ENCODE assay signal across 1 cellular context in the genomic region with DNA sequence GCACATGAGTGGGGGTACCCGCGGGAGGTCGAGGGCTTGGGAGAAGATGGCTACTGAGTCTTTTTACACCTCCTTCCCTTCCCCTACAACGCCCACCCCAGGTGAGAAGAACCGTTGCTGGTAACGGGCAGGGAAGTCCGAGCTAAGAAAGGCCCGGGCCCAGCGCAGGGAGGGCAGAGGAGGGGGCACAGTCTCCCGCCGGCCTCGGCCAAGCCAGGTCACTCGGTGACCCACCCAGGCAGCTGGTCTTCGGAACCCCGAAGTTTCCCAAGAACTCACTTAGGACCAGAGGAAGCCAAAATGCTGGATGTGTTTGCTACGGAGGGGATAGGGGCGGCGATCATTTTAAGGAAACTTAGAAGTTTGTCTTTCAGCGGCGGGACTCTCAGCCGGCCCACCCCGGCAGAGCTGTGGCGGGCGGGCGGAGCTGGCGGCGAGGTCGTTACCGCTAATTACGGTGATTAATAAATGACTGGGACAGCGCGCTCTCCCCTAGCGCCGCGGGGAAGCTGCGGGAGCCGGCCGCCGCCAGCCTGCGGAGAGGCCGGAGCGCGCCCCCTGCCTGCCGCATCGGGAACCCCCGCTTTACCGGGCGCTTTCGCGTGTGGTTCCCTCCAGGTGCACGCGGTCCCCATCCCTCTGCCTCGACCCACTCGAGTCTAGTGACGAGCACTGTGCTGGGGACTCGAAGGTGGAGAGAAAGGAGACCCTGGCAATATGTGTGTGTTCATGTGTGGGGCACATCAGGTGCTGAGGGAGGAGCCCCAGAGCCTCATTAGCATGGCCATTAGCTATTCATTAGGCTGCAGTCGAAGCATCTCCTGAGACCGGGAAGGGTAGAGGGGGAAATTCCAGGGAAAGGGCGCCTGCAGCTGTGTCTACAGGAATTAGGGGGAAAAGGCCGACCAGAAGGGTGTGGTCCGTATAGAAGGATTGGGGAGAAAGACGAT.
TF ChIP-seq lines count a peak whose summit lies in the region.

No MANE protein-coding gene starts in this region.

TF ChIP-seq in K562, 482 proteins besides CTCF, POLR2A, EP300 and RAD21 (continued from another document):
- TF ChIP-seq, protein P1, sequence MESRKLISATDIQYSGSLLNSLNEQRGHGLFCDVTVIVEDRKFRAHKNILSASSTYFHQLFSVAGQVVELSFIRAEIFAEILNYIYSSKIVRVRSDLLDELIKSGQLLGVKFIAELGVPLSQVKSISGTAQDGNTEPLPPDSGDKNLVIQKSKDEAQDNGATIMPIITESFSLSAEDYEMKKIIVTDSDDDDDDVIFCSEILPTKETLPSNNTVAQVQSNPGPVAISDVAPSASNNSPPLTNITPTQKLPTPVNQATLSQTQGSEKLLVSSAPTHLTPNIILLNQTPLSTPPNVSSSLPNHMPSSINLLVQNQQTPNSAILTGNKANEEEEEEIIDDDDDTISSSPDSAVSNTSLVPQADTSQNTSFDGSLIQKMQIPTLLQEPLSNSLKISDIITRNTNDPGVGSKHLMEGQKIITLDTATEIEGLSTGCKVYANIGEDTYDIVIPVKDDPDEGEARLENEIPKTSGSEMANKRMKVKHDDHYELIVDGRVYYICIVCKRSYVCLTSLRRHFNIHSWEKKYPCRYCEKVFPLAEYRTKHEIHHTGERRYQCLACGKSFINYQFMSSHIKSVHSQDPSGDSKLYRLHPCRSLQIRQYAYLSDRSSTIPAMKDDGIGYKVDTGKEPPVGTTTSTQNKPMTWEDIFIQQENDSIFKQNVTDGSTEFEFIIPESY (CRISPR knock-in tag; IDR thresholded peaks at IDR 0.05) = peak; percentile 64; the same call in 1 of the 2 replicates
- TF ChIP-seq, protein P2, sequence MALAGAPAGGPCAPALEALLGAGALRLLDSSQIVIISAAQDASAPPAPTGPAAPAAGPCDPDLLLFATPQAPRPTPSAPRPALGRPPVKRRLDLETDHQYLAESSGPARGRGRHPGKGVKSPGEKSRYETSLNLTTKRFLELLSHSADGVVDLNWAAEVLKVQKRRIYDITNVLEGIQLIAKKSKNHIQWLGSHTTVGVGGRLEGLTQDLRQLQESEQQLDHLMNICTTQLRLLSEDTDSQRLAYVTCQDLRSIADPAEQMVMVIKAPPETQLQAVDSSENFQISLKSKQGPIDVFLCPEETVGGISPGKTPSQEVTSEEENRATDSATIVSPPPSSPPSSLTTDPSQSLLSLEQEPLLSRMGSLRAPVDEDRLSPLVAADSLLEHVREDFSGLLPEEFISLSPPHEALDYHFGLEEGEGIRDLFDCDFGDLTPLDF (CRISPR knock-in tag; IDR thresholded peaks at IDR 0.05) = 0 out of 2 replicates have a peak, but pooled peaks have one; percentile 23
- TF ChIP-seq, protein P3, sequence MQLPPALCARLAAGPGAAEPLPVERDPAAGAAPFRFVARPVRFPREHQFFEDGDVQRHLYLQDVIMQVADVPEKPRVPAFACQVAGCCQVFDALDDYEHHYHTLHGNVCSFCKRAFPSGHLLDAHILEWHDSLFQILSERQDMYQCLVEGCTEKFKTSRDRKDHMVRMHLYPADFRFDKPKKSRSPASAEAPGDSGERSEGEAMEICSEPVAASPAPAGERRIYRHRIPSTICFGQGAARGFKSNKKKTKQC (CRISPR knock-in tag; IDR thresholded peaks at IDR 0.05) = peak; percentile 79; the same call in 1 of the 2 replicates
- TF ChIP-seq, protein P4, sequence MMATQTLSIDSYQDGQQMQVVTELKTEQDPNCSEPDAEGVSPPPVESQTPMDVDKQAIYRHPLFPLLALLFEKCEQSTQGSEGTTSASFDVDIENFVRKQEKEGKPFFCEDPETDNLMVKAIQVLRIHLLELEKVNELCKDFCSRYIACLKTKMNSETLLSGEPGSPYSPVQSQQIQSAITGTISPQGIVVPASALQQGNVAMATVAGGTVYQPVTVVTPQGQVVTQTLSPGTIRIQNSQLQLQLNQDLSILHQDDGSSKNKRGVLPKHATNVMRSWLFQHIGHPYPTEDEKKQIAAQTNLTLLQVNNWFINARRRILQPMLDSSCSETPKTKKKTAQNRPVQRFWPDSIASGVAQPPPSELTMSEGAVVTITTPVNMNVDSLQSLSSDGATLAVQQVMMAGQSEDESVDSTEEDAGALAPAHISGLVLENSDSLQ (IDR thresholded peaks at IDR 0.05) = no peak
- TF ChIP-seq, protein P5, sequence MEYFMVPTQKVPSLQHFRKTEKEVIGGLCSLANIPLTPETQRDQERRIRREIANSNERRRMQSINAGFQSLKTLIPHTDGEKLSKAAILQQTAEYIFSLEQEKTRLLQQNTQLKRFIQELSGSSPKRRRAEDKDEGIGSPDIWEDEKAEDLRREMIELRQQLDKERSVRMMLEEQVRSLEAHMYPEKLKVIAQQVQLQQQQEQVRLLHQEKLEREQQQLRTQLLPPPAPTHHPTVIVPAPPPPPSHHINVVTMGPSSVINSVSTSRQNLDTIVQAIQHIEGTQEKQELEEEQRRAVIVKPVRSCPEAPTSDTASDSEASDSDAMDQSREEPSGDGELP (CRISPR knock-in tag; IDR thresholded peaks at IDR 0.05; ENCODE audit: borderline replicate concordance) = peak; percentile 63; the same call in 1 of the 2 replicates
- TF ChIP-seq SMC3 (conservative IDR thresholded peaks at IDR 0.05; ENCODE audit: insufficient read depth, low read depth, low read length) = peak; percentile 42; the same call in 1 of the 2 replicates
- peak in 1 of 2 experiments; percentile 47; a peak in 2 of 4 replicates for TF ChIP-seq MAZ (CRISPR knock-in tag; conservative IDR thresholded peaks at IDR 0.05 in 1 of 2, IDR thresholded peaks at IDR 0.05 in 1 of 2)
- TF ChIP-seq LCOR (CRISPR knock-in tag; IDR thresholded peaks at IDR 0.05) = peak; percentile 82
- TF ChIP-seq PHTF2 (CRISPR knock-in tag; IDR thresholded peaks at IDR 0.05) = no peak
- peak; percentile 90 for TF ChIP-seq L3MBTL2 (IDR thresholded peaks at IDR 0.05)
- TF ChIP-seq NFIX (CRISPR knock-in tag; IDR thresholded peaks at IDR 0.05; ENCODE audit: low read depth) = no peak
